ENCODE assay signal across 17 cellular contexts in genomic region chr19:48754950-48755645, GRCh38. TPM values are rescaled to one million over a fixed set of nuclear protein-coding genes. Genes with fewer than 3 reads are reported as not detected.
DNase-seq lines count a peak whose midpoint lies in the region; ATAC-seq and TF ChIP-seq lines count a peak whose summit lies in the region.
"Had no signal": no experiment of that assay in that cellular context is flagged by ENCODE, and none has a peak within 500 bp of the region (broad histone marks: within the 10 kb centered on the region; RNA-seq: fewer than 3 reads in every experiment).

Gene FGF21, plus strand, starts transcription at chr19:48755524. Its CDS starts 713 bp downstream, at chr19:48756237.

- TF ChIP-seq CTCF in A673 (conservative IDR thresholded peaks at IDR 0.05; ENCODE audit: low read depth, low read length) (no peak), HCT116 (IDR thresholded peaks at IDR 0.05 in 2 of 3, conservative IDR thresholded peaks at IDR 0.05 in 1 of 3; ENCODE audit: borderline replicate concordance in 1 of 3, insufficient read depth in 1 of 3, low read depth in 2 of 3, low read length in 2 of 3) (no peak), Panc1 (IDR thresholded peaks at IDR 0.05) (no peak), liver (IDR thresholded peaks at IDR 0.05; ENCODE audit: low read depth, low read length, missing input control) (no peak), PC-3 (conservative IDR thresholded peaks at IDR 0.05; ENCODE audit: low read depth, low read length) (no peak)

- BruUV-seq in A673 (replicated peaks; lab: Mats Ljungman, UMichigan) (no TSS peak), HCT116 (replicated peaks; lab: Mats Ljungman, UMichigan) (no TSS peak), Panc1 (replicated peaks; lab: Mats Ljungman, UMichigan) (no TSS peak), PC-3 (replicated peaks; lab: Mats Ljungman, UMichigan) (no TSS peak)

- RAD21 ChIA-PET in HCT116 (lab: Charles Lee; ENCODE audit: low non-redundant PET in 1 of 2, low total read pairs in 2 of 2, uncharacterized antibody in 2 of 2, unreplicated experiment in 2 of 2), result no interaction called here

- ATAC-seq in HCT116 (no peak), Panc1 (no peak), GM21723 (IDR thresholded peaks at IDR 0.05; ENCODE audit: unreplicated experiment) (no peak), PC-3 (no peak)
- ATAC-seq: activated naive CD8-positive, alpha-beta T cell treated with anti-CD3 and anti-CD28 coated beads, Interleukin-2, amount 50 U/mL, for 24 hours had no signal

- TF ChIP-seq RAD21 in HCT116 (IDR thresholded peaks at IDR 0.05; ENCODE audit: low read depth) (no peak), liver (IDR thresholded peaks at IDR 0.05) (peak in 1 of 2 donors; percentile 50)

- H3K27ac ChIP-seq in A673 (ENCODE audit: low read depth, low read length, poor library complexity, severe bottlenecking), result peak within 1 kb of the TSS; percentile 37
- H3K27ac ChIP-seq in HCT116 (ENCODE audit: low read depth, low read length), result no peak within 1 kb of the TSS; the same call in 1 of the 2 replicates
- H3K27ac ChIP-seq in Panc1 (ENCODE audit: low read length), result peak within 1 kb of the TSS; percentile 9; the same call in 1 of the 2 replicates
- H3K27ac ChIP-seq in liver (ENCODE audit: low read depth in 1 of 2, low read length in 2 of 2), result peak within 1 kb of the TSS; percentile 42 to 69
- H3K27ac ChIP-seq in PC-3 (ENCODE audit: low read length), result no peak within 1 kb of the TSS
- H3K27ac ChIP-seq: parathyroid adenoma had no signal

- H3K9me2 ChIP-seq in HCT116 (ENCODE audit: insufficient read depth) (no peaks in the 10 kb centered on the region), PC-3 (replicated peaks; ENCODE audit: low read length) (no peaks in the 10 kb centered on the region)

- H3K4me2 ChIP-seq in HCT116 (ENCODE audit: low read length) (0 out of 2 replicates have a peak within 1 kb of the TSS, but pooled peaks have one; percentile 9), PC-3 (ENCODE audit: low read length) (no peak within 1 kb of the TSS)

- no peak for TF ChIP-seq POLR2A in HCT116 (IDR thresholded peaks at IDR 0.05; ENCODE audit: borderline replicate concordance, extremely low read depth, insufficient read depth, insufficient read length)

- in situ Hi-C loops in Panc1 (cut with HindIII; ENCODE audit: low pct_unique_long_range_greater_than_20kb, low sequenced_read_pairs), result no loop called here

- no peaks in the 10 kb centered on the region for H3K36me3 ChIP-seq in A673 (ENCODE audit: insufficient read depth, low read length, poor library complexity, severe bottlenecking)
- peaks cover 2 to 12% of the 10 kb centered on the region in 2 experiments; a peak in 3 of 4 replicates for H3K36me3 ChIP-seq in HCT116 (ENCODE audit: control insufficient read depth in 1 of 2, insufficient read depth in 2 of 2, low read length in 2 of 2)
- H3K36me3 ChIP-seq in Panc1 (ENCODE audit: control insufficient read depth, insufficient read depth, low read length), result peaks cover 5% of the 10 kb centered on the region; the same call in 1 of the 2 replicates
- no peaks in the 10 kb centered on the region for H3K36me3 ChIP-seq in liver (ENCODE audit: control insufficient read depth in 4 of 4, insufficient read depth in 3 of 4, low read depth in 1 of 4, low read length in 3 of 4)
- H3K36me3 ChIP-seq in PC-3 (ENCODE audit: low read depth, low read length), result no peaks in the 10 kb centered on the region; the same call in 1 of the 2 replicates

- no peaks in the 10 kb centered on the region for H3K4me1 ChIP-seq in A673 (ENCODE audit: insufficient read depth, low read length, poor library complexity, severe bottlenecking)
- H3K4me1 ChIP-seq in HCT116 (ENCODE audit: control insufficient read depth in 1 of 2, insufficient read depth in 2 of 2, low read length in 2 of 2), result peaks cover 25 to 35% of the 10 kb centered on the region in 2 experiments
- no peaks in the 10 kb centered on the region; the same call in 1 of the 2 replicates for H3K4me1 ChIP-seq in Panc1 (ENCODE audit: control insufficient read depth, insufficient read depth, low read length)
- H3K4me1 ChIP-seq in liver (ENCODE audit: control insufficient read depth in 4 of 4, insufficient read depth in 4 of 4, low read length in 3 of 4), result peaks cover 7 to 27% (median 16%) of the 10 kb centered on the region in 4 donors
- H3K4me1 ChIP-seq in PC-3 (ENCODE audit: insufficient read depth, low read length), result peaks cover 5% of the 10 kb centered on the region; the same call in 1 of the 2 replicates

- no peaks in the 10 kb centered on the region for H3K9me3 ChIP-seq in A673 (ENCODE audit: low read depth, low read length, poor library complexity, severe bottlenecking)
- H3K9me3 ChIP-seq in HCT116 (ENCODE audit: control insufficient read depth in 1 of 2, insufficient read depth in 1 of 2, low read depth in 1 of 2, low read length in 2 of 2), result no peaks in the 10 kb centered on the region
- no peaks in the 10 kb centered on the region for H3K9me3 ChIP-seq in Panc1 (ENCODE audit: control insufficient read depth, insufficient read depth, low read depth, low read length)
- no peaks in the 10 kb centered on the region for H3K9me3 ChIP-seq in liver (ENCODE audit: control insufficient read depth in 4 of 4, low read length in 3 of 4)
- no peaks in the 10 kb centered on the region for H3K9me3 ChIP-seq in PC-3 (ENCODE audit: low read length)

- POLR2A ChIA-PET in A673 (lab: Charles Lee; ENCODE audit: low non-redundant PET), result no interaction called here
- POLR2A ChIA-PET in HCT116 (lab: Charles Lee), result interaction anchor here (1.3 kb wide), 1 partner anchor 110 kb away, joined by 3 read pairs; no protein-coding TSS in a partner anchor
- POLR2A ChIA-PET in Panc1 (lab: Charles Lee), result interaction anchor here (0.7 kb wide), 1 partner anchor 422 kb away, joined by 12 read pairs; no protein-coding TSS in a partner anchor
- POLR2A ChIA-PET in PC-3 (lab: Charles Lee; ENCODE audit: unreplicated experiment), result no interaction called here

- H3K27me3 ChIP-seq in A673 (replicated peaks; ENCODE audit: insufficient read depth, low read depth, low read length, poor library complexity) (no peaks in the 10 kb centered on the region), HCT116 (ENCODE audit: insufficient read depth, low read length) (no peaks in the 10 kb centered on the region), Panc1 (ENCODE audit: control insufficient read depth, insufficient read depth, low read length) (no peaks in the 10 kb centered on the region), liver (ENCODE audit: control insufficient read depth in 4 of 4, insufficient read depth in 4 of 4, low read length in 3 of 4) (no peaks in the 10 kb centered on the region), PC-3 (ENCODE audit: low read length) (no peaks in the 10 kb centered on the region)

- H2AFZ ChIP-seq in HCT116 (ENCODE audit: low read depth, low read length, poor library complexity, severe bottlenecking) (no peak within 1 kb of the TSS), PC-3 (ENCODE audit: low read length) (no peak within 1 kb of the TSS)
- H2AFZ ChIP-seq: parathyroid adenoma had no signal

- H3K79me2 ChIP-seq in HCT116 (ENCODE audit: insufficient read depth, low read length), result peaks cover 23% of the 10 kb centered on the region
- H3K79me2 ChIP-seq in PC-3 (ENCODE audit: low read length), result peaks cover 22% of the 10 kb centered on the region

- H3F3A ChIP-seq in PC-3 (ENCODE audit: low read length, unreplicated experiment), result no peaks in the 10 kb centered on the region

- CTCF ChIA-PET in A673 (lab: Charles Lee) (interaction anchor here (0.6 kb wide), 1 partner anchor 246 kb away, joined by 7 read pairs; no protein-coding TSS in a partner anchor), HCT116 (lab: Charles Lee) (no interaction called here), Panc1 (lab: Charles Lee) (no interaction called here), PC-3 (lab: Charles Lee) (no interaction called here)

- H4K20me1 ChIP-seq in HCT116 (ENCODE audit: insufficient read depth) (no peaks in the 10 kb centered on the region), PC-3 (ENCODE audit: low read length) (no peaks in the 10 kb centered on the region)

- intact Hi-C loops in A673 (cut with micrococcal nuclease; ENCODE audit: unreplicated experiment) (no loop called here), HCT116 (cut with micrococcal nuclease) (no loop called here), Panc1 (cut with micrococcal nuclease; ENCODE audit: unreplicated experiment) (no loop called here), PC-3 (cut with micrococcal nuclease) (no loop called here)

- no peak for DNase-seq in A673 (ENCODE audit: low spot score)
- no peak for DNase-seq in HCT116 (ENCODE audit: low read depth, low spot score)
- no peak for DNase-seq in Panc1 (ENCODE audit: low read depth, low spot score)
- DNase-seq in activated CD8-positive, alpha-beta memory T cell treated with anti-CD3 and anti-CD28 coated beads for 24 hours, result no peak
- DNase-seq in NCI-H1694 (lab: John Stamatoyannopoulos, UW), result no peak
- no peak for DNase-seq in PC-3
- DNase-seq: activated naive CD8-positive, alpha-beta T cell treated with anti-CD3 and anti-CD28 coated beads, Interleukin-2, amount 50 U/mL, for 24 hours; NCI-H1092 treated with DMSO at 0.1 percent for 48 hours; NCI-H524 had no signal

- no peak within 1 kb of the TSS for H3K4me3 ChIP-seq in A673 (ENCODE audit: low read depth, low read length, poor library complexity, severe bottlenecking)
- H3K4me3 ChIP-seq in HCT116 (replicated peaks in 1 of 2; ENCODE audit: low read depth in 1 of 2, low read length in 2 of 2), result peak within 1 kb of the TSS in 1 of 2 experiments; percentile 5; a peak in 1 of 4 replicates
- no peak within 1 kb of the TSS for H3K4me3 ChIP-seq in Panc1 (ENCODE audit: low read depth in 2 of 2, low read length in 2 of 2)
- peak within 1 kb of the TSS; percentile 31 to 62 (median 53) for H3K4me3 ChIP-seq in liver (ENCODE audit: low read depth in 1 of 3, low read length in 3 of 3)
- H3K4me3 ChIP-seq in PC-3 (ENCODE audit: low read length), result no peak within 1 kb of the TSS

- WGBS in liver, result 79% methylated on average over 6 of the region's 6 CpGs

- no peak within 1 kb of the TSS for H3K9ac ChIP-seq in HCT116 (ENCODE audit: low read length)
- H3K9ac ChIP-seq in liver (ENCODE audit: low read depth in 1 of 2, low read length in 2 of 2), result peak within 1 kb of the TSS; percentile 41 to 56
- no peak within 1 kb of the TSS for H3K9ac ChIP-seq in PC-3 (ENCODE audit: low read length)
- H3K9ac ChIP-seq: parathyroid adenoma had no signal

TF ChIP-seq in HCT116, 20 proteins besides CTCF, POLR2A, EP300 and RAD21:
- peak; percentile 23; the same call in 1 of the 2 replicates for TF ChIP-seq POLR2AphosphoS5 (IDR thresholded peaks at IDR 0.05; ENCODE audit: low read depth, low read length)
- no peak for TF ChIP-seq ZNF274 (IDR thresholded peaks at IDR 0.05; ENCODE audit: low read depth, low read length)

TF ChIP-seq in liver, 16 proteins besides CTCF, POLR2A, EP300 and RAD21 (continues in another document):
- TF ChIP-seq HNF4G (IDR thresholded peaks at IDR 0.05) (peak; percentile 13), EGR1 (IDR thresholded peaks at IDR 0.05; ENCODE audit: low read depth in 2 of 2) (no peak), HNF4A (conservative IDR thresholded peaks at IDR 0.05) (peak in 1 of 2 donors; percentile 43)

RNA-seq across cellular contexts. Expression of gene FGF21, which starts in this region (rescaled TPM):
- total RNA-seq in A673 (2021) (not detected in 2 replicates), HCT116 (2021; ENCODE audit: unreplicated experiment) (0.81 TPM), Panc1 (2021; ENCODE audit: unreplicated experiment) (not detected), liver (1 to 10 TPM in 1 of 2 donors, not detected in 1; 5.5 TPM), PC-3 (2014; rRNA removed) (not detected in 2 replicates)
- polyA plus RNA-seq in HCT116 (2012), result 1.2 and 1.6 TPM in 2 replicates
- 0.17 TPM for polyA plus RNA-seq in Panc1 (2012; ENCODE audit: insufficient read length)
- 10 to 100 TPM in 1 of 2 donors, 1 to 10 TPM in 1; 6.5 to 18.5 TPM for polyA plus RNA-seq in liver
- total RNA-seq: glomerular endothelial cell; HT1080; mononuclear cell; T-helper 1 cell treated with Interleukin-12 subunit alpha and Interleukin-12 subunit beta and Interleukin-4 antibody, amounts not matched to agents 30 ng/mL and 1 ng/mL, for 36 hours had no signal
- polyA plus RNA-seq: keratinocyte had no signal

Comparison
In these comparisons a context has a peak if more than half of its experiments do, and no peak if none do; other contexts are left out.
1. H3K27ac ChIP-seq: peak in A673 (single experiment), Panc1 (single experiment) and liver (2 of 2); none in HCT116 (single experiment) and PC-3 (single experiment).
2. H3K4me3 ChIP-seq: peak in liver (3 of 3); none in A673 (single experiment), Panc1 (0 of 2) and PC-3 (single experiment).
3. H3K9ac ChIP-seq: peak in liver (2 of 2); none in HCT116 (single experiment) and PC-3 (single experiment).
4. POLR2A ChIA-PET loops: an anchor here in HCT116 (1.3 kb wide) and Panc1 (0.7 kb wide); none called in A673 and PC-3.